ENCODE assay signal across 26 cellular contexts in genomic region chr5:57776035-57776434, GRCh38.
DNase-seq lines count a peak whose midpoint lies in the region; ATAC-seq and TF ChIP-seq lines count a peak whose summit lies in the region.
"Had no signal": no experiment of that assay in that cellular context is flagged by ENCODE, and none has a peak within 500 bp of the region (broad histone marks: within the 10 kb centered on the region; RNA-seq: fewer than 3 reads in every experiment).

No MANE protein-coding gene starts in this region.

- POLR2A ChIA-PET in PC-3 (lab: Charles Lee; ENCODE audit: unreplicated experiment) = interaction anchor here (0.6 kb wide), 1 partner anchor 22 kb away, joined by 3 read pairs; no protein-coding TSS in a partner anchor

- H3K27ac ChIP-seq in PC-3 (ENCODE audit: low read length) = peak overlapping the region; percentile 69
- peak overlapping the region; percentile 62 for H3K27ac ChIP-seq in smooth muscle cell (ENCODE audit: low read depth)
- no peak overlapping the region for H3K27ac ChIP-seq in testis
- H3K27ac ChIP-seq: 22Rv1, coronary artery, KMS-11, RWPE1 had no signal

- TF ChIP-seq POLR2A in testis (IDR thresholded peaks at IDR 0.05) = no peak

- TF ChIP-seq CTCF in PC-3 (conservative IDR thresholded peaks at IDR 0.05; ENCODE audit: low read depth, low read length) = no peak
- no peak for TF ChIP-seq CTCF in smooth muscle cell (IDR thresholded peaks at IDR 0.05; ENCODE audit: borderline replicate concordance, insufficient read depth, poor library complexity, severe bottlenecking)
- TF ChIP-seq CTCF in testis (IDR thresholded peaks at IDR 0.05) = no peak

- H2AFZ ChIP-seq in PC-3 (ENCODE audit: low read length) (no peak overlapping the region), smooth muscle cell (ENCODE audit: low read depth) (peak overlapping the region; percentile 6)

- no peaks in the 10 kb centered on the region for H3K9me2 ChIP-seq in PC-3 (replicated peaks; ENCODE audit: low read length)

- H3K79me2 ChIP-seq in PC-3 (ENCODE audit: low read length) (no peaks in the 10 kb centered on the region), smooth muscle cell (ENCODE audit: low read depth) (no peaks in the 10 kb centered on the region)

- H3K36me3 ChIP-seq in PC-3 (ENCODE audit: low read depth, low read length) = no peaks in the 10 kb centered on the region
- no peaks in the 10 kb centered on the region for H3K36me3 ChIP-seq in smooth muscle cell (ENCODE audit: low read depth)
- H3K36me3 ChIP-seq in testis (ENCODE audit: low read depth, missing control alignments) = no peaks in the 10 kb centered on the region

- 30% methylated on average over 1 of the region's 1 CpG for WGBS in smooth muscle cell (ENCODE audit: low lambda C conversion rate)
- WGBS in testis, 2 donors = 50 to 55% methylated on average over 1 of the region's 1 CpG

- H3K9me3 ChIP-seq in PC-3 (ENCODE audit: low read length) = no peaks in the 10 kb centered on the region
- no peaks in the 10 kb centered on the region for H3K9me3 ChIP-seq in smooth muscle cell (replicated peaks; ENCODE audit: low read depth)
- H3K9me3 ChIP-seq in testis = no peaks in the 10 kb centered on the region

- CTCF ChIA-PET in PC-3 (lab: Charles Lee) = interaction anchor here (1.8 kb wide), 1 partner anchor 126 kb away, joined by 14 read pairs; no protein-coding TSS in a partner anchor

- H3K4me1 ChIP-seq in PC-3 (ENCODE audit: insufficient read depth, low read length) (peaks cover 47% of the 10 kb centered on the region), smooth muscle cell (ENCODE audit: low read depth) (peaks cover 11% of the 10 kb centered on the region), testis (no peaks in the 10 kb centered on the region)

- BruUV-seq in PC-3 (replicated peaks; lab: Mats Ljungman, UMichigan) = no TSS peak

- no peaks in the 10 kb centered on the region for H3K27me3 ChIP-seq in PC-3 (ENCODE audit: low read length)
- no peaks in the 10 kb centered on the region for H3K27me3 ChIP-seq in smooth muscle cell (ENCODE audit: low read depth)
- H3K27me3 ChIP-seq in testis = no peaks in the 10 kb centered on the region

- peak; percentile 23 for DNase-seq in NCI-H2171 treated with DMSO at 0.1 percent for 48 hours (lab: John Stamatoyannopoulos, UW)
- DNase-seq in NCI-H2171 (lab: John Stamatoyannopoulos, UW) = no peak
- peak; percentile 77 for DNase-seq in PC-3
- no peak for DNase-seq in left lobe of liver (ENCODE audit: low spot score)
- no peak for DNase-seq in smooth muscle cell (lab: John Stamatoyannopoulos, UW; ENCODE audit: unreplicated experiment)
- no peak for DNase-seq in activated CD4-positive, alpha-beta T cell treated with anti-CD3 and anti-CD28 coated beads for 48 hours
- no peak for DNase-seq in testis
- DNase-seq: activated effector memory CD4-positive, alpha-beta T cell treated with anti-CD3 and anti-CD28 coated beads, Interleukin-2, amount 50 U/mL, for 16 hours; activated naive CD8-positive, alpha-beta T cell treated with anti-CD3 and anti-CD28 coated beads for 36 hours; aorta; CD4-positive, CD25-positive, alpha-beta regulatory T cell; effector memory CD4-positive, alpha-beta T cell; erythroblast; H7; MV-4-11; NCI-H146; NCI-H2107; NCI-H510A; stimulated activated CD4-positive, alpha-beta T cell treated with anti-CD3 and anti-CD28 coated beads, Interleukin-15, amount 100 ng/mL, for 24 hours; stimulated activated naive CD4-positive, alpha-beta T cell had no signal

- ATAC-seq in PC-3 (peak; percentile 80), left lobe of liver (peak; percentile 87), HG02970 (IDR thresholded peaks at IDR 0.05; ENCODE audit: low FRiP score, unreplicated experiment) (no peak)
- ATAC-seq: sciatic nerve had no signal

- H3F3A ChIP-seq in PC-3 (ENCODE audit: low read length, unreplicated experiment) (no peaks in the 10 kb centered on the region), smooth muscle cell (ENCODE audit: low read depth) (peaks cover 27% of the 10 kb centered on the region)

- H3K9ac ChIP-seq in PC-3 (ENCODE audit: low read length) (no peak overlapping the region), smooth muscle cell (ENCODE audit: low read depth) (no peak overlapping the region)
- H3K9ac ChIP-seq: KMS-11 had no signal

- H3K4me2 ChIP-seq in PC-3 (ENCODE audit: low read length) (peak overlapping the region; percentile 42; the same call in 1 of the 2 replicates), smooth muscle cell (peak overlapping the region; percentile 46)
- H3K4me2 ChIP-seq: KMS-11 had no signal

- H3K4me3 ChIP-seq in PC-3 (ENCODE audit: low read length) (no peak overlapping the region), smooth muscle cell (no peak overlapping the region), testis (no peak overlapping the region)
- H3K4me3 ChIP-seq: coronary artery had no signal

- intact Hi-C loops in PC-3 (cut with micrococcal nuclease) = loop anchor here (1.0 to 10.0 kb wide), 6 partner anchors 126 to 477 kb away; no protein-coding TSS in a partner anchor
- intact Hi-C loops in testis (cut with DNase I; ENCODE audit: low total_unique reads) = no loop called here

- no peaks in the 10 kb centered on the region for H4K20me1 ChIP-seq in PC-3 (ENCODE audit: low read length)
- no peaks in the 10 kb centered on the region for H4K20me1 ChIP-seq in smooth muscle cell (ENCODE audit: low read depth)

Comparison
In these comparisons a context has a peak if more than half of its experiments do, and no peak if none do; other contexts are left out.
1. DNase-seq: peak in NCI-H2171 treated with DMSO at 0.1 percent for 48 hours (single experiment) and PC-3 (single experiment); none in NCI-H2171 (single experiment), left lobe of liver (single experiment), smooth muscle cell (single experiment), activated CD4-positive, alpha-beta T cell treated with anti-CD3 and anti-CD28 coated beads for 48 hours (single experiment) and testis (single experiment).
2. H3K27ac ChIP-seq: peak in PC-3 (single experiment) and smooth muscle cell (single experiment); none in testis (0 of 2).